1 cellular context compared by ENCODE assay signal in the genomic region with DNA sequence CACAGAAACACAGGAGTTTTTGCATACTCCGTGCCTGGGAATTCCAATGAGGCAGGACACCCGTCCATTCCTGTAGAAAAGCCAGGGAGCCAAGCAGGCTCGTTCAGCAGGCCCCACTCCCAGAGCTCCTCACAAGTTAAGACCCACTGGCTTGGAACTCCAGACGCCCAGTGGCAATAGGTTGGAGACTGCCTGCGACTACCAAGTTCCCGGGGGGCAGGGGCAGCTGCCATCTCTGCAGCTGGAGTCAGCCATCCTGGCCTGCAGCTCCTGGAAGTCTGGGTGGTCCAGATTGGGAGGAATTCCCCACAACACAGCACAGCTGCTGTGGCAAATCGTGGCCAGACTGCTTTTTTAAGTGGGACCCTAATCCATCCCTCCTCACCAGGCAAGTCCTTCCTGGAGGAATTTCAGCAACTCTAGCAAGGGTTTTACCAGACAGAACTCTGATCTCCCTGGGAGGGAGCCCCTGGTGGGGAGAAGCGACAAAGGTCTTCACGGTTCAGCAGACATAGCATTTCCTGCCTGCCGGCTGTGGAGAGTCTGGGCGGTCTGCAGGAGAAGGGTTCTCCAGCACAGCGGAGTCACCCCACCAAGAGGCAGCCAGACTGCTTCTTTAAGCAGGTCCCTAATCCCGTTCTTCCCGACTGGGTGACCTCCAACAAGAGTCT.
TF ChIP-seq lines count a peak whose summit lies in the region.

No MANE protein-coding gene starts in this region.

TF ChIP-seq in GM23338, 12 proteins besides CTCF, POLR2A, EP300 and RAD21 (continued from another document):
- TF ChIP-seq, protein P1, sequence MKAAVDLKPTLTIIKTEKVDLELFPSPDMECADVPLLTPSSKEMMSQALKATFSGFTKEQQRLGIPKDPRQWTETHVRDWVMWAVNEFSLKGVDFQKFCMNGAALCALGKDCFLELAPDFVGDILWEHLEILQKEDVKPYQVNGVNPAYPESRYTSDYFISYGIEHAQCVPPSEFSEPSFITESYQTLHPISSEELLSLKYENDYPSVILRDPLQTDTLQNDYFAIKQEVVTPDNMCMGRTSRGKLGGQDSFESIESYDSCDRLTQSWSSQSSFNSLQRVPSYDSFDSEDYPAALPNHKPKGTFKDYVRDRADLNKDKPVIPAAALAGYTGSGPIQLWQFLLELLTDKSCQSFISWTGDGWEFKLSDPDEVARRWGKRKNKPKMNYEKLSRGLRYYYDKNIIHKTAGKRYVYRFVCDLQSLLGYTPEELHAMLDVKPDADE (IDR thresholded peaks at IDR 0.05): no peak
- no peak for TF ChIP-seq NANOG (IDR thresholded peaks at IDR 0.05; ENCODE audit: borderline replicate concordance)
- no peak for TF ChIP-seq ZNF114 (CRISPR knock-in tag; IDR thresholded peaks at IDR 0.05)
- TF ChIP-seq, protein P2, sequence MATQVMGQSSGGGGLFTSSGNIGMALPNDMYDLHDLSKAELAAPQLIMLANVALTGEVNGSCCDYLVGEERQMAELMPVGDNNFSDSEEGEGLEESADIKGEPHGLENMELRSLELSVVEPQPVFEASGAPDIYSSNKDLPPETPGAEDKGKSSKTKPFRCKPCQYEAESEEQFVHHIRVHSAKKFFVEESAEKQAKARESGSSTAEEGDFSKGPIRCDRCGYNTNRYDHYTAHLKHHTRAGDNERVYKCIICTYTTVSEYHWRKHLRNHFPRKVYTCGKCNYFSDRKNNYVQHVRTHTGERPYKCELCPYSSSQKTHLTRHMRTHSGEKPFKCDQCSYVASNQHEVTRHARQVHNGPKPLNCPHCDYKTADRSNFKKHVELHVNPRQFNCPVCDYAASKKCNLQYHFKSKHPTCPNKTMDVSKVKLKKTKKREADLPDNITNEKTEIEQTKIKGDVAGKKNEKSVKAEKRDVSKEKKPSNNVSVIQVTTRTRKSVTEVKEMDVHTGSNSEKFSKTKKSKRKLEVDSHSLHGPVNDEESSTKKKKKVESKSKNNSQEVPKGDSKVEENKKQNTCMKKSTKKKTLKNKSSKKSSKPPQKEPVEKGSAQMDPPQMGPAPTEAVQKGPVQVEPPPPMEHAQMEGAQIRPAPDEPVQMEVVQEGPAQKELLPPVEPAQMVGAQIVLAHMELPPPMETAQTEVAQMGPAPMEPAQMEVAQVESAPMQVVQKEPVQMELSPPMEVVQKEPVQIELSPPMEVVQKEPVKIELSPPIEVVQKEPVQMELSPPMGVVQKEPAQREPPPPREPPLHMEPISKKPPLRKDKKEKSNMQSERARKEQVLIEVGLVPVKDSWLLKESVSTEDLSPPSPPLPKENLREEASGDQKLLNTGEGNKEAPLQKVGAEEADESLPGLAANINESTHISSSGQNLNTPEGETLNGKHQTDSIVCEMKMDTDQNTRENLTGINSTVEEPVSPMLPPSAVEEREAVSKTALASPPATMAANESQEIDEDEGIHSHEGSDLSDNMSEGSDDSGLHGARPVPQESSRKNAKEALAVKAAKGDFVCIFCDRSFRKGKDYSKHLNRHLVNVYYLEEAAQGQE (IDR thresholded peaks at IDR 0.05; ENCODE audit: unreplicated experiment): no peak
- TF ChIP-seq EZH2phosphoT487 (IDR thresholded peaks at IDR 0.05; ENCODE audit: unreplicated experiment): no peak
